Comparison of ENCODE assay signal across 15 cellular contexts in the genomic region with DNA sequence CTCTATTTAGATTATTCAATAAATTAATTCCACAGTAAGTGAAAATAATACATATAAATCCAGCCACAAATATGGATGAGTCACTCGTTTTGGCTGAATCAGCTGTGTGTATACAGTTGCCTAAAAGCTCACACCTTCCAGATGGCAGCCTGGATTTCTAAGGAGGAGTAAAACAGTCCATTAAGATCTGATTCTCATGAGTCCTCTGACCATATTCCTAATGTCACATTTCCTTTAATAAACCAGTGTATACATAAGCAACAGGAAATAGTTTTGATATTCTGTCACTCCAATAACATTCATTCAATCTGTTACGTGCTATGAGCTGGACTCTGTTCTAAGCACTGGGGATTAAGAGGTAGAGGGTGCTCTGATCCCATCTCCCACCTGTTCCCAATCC. TPM values are rescaled to one million over a fixed set of nuclear protein-coding genes. Genes with fewer than 3 reads are reported as not detected.
A peak's percentile ranks its signal among the peaks of the same experiment; 100 is the strongest.
DNase-seq lines count a peak whose midpoint lies in the region; ATAC-seq and TF ChIP-seq lines count a peak whose summit lies in the region.
"Had no signal": no experiment of that assay in that cellular context is flagged by ENCODE, and none has a peak within 500 bp of the region (broad histone marks: within the 10 kb centered on the region; RNA-seq: fewer than 3 reads in every experiment).

No MANE protein-coding gene starts in this region.

- peaks cover 0 to 7% of the 10 kb centered on the region in 2 donors for H3K36me3 ChIP-seq in body of pancreas (replicated peaks in 1 of 2; ENCODE audit: insufficient read depth in 1 of 2, low read depth in 2 of 2)
- no peaks in the 10 kb centered on the region for H3K36me3 ChIP-seq in uterus

- no peak overlapping the region for H3K4me3 ChIP-seq in retinal pigment epithelial cell (ENCODE audit: low read length)
- H3K4me3 ChIP-seq in body of pancreas = no peak overlapping the region
- no peak overlapping the region for H3K4me3 ChIP-seq in uterus
- H3K4me3 ChIP-seq: ascending aorta, PC-9 had no signal

- H3K27me3 ChIP-seq in body of pancreas = no peaks in the 10 kb centered on the region
- H3K27me3 ChIP-seq in uterus = no peaks in the 10 kb centered on the region
- H3K27me3 ChIP-seq: ascending aorta had no signal

- H3K27ac ChIP-seq in RWPE1 (no peak overlapping the region), body of pancreas (no peak overlapping the region), uterus (no peak overlapping the region)
- H3K27ac ChIP-seq: ascending aorta, PC-9 had no signal

- intact Hi-C loops in body of pancreas (cut with DNase I) (loop anchor here (5.0 kb wide), 1 partner anchor 83 kb away; a partner anchor contains a TSS), uterus (cut with DNase I; ENCODE audit: low total_unique reads) (loop anchor here (10.0 kb wide), 1 partner anchor 86 kb away; a partner anchor contains a TSS)

- peak; percentile 59 for ATAC-seq in esophagus mucosa
- ATAC-seq in HG03442 (IDR thresholded peaks at IDR 0.05; ENCODE audit: unreplicated experiment) = no peak
- ATAC-seq in body of pancreas = no peak
- ATAC-seq: stimulated activated naive CD8-positive, alpha-beta T cell treated with anti-CD3 and anti-CD28 coated beads, Interleukin-15, Interleukin-2, amounts not matched to agents 100 U/mL and 50 U/mL, for 24 hours had no signal

- DNase-seq in EL = peak; percentile 93
- DNase-seq in RWPE1 (ENCODE audit: low spot score) = peak; percentile 51
- peak; percentile 36 for DNase-seq in retinal pigment epithelial cell (ENCODE audit: low read depth)
- DNase-seq in stimulated activated CD4-positive, alpha-beta T cell treated with anti-CD3 and anti-CD28 coated beads, Interleukin-12 subunit alpha, Interleukin-12 subunit beta, amount 100 ng/mL, for 4 hours = no peak
- no peak for DNase-seq in body of pancreas
- no peak for DNase-seq in uterus
- DNase-seq: activated CD4-positive, alpha-beta T cell treated with anti-CD3 and anti-CD28 coated beads, Interleukin-2, amount 50 U/mL, for 1 hour; NCI-H1105 treated with DMSO at 0.1 percent for 48 hours; NCI-H446; stimulated activated naive CD8-positive, alpha-beta T cell treated with anti-CD3 and anti-CD28 coated beads, Interleukin-15, Interleukin-2, amounts not matched to agents 100 U/mL and 50 U/mL, for 24 hours had no signal

- WGBS in body of pancreas, 2 donors = 76 to 80% methylated on average over 2 of the region's 2 CpGs

- H3K9me3 ChIP-seq in body of pancreas (no peaks in the 10 kb centered on the region), uterus (no peaks in the 10 kb centered on the region)
- H3K9me3 ChIP-seq: ascending aorta had no signal

- CTCF ChIA-PET in RWPE1 (lab: Yijun Ruan, JAX) = interaction anchor here (0.5 kb wide), 1 partner anchor 270 kb away, joined by 3 read pairs; no protein-coding TSS in a partner anchor

- TF ChIP-seq CTCF in RWPE1 (conservative IDR thresholded peaks at IDR 0.05; ENCODE audit: low read depth) = no peak
- TF ChIP-seq CTCF in retinal pigment epithelial cell (conservative IDR thresholded peaks at IDR 0.05; ENCODE audit: low read depth, low read length) = no peak
- TF ChIP-seq CTCF in body of pancreas (IDR thresholded peaks at IDR 0.05) = no peak
- TF ChIP-seq CTCF in uterus (IDR thresholded peaks at IDR 0.05) = no peak

- POLR2A ChIA-PET in RWPE1 (lab: Yijun Ruan, JAX; ENCODE audit: low non-redundant PET) = no interaction called here

- TF ChIP-seq POLR2A in body of pancreas (IDR thresholded peaks at IDR 0.05) = no peak
- no peak for TF ChIP-seq POLR2A in uterus (IDR thresholded peaks at IDR 0.05)

- H3K4me1 ChIP-seq in body of pancreas = no peaks in the 10 kb centered on the region
- H3K4me1 ChIP-seq in uterus = no peaks in the 10 kb centered on the region
- H3K4me1 ChIP-seq: ascending aorta had no signal

RNA-seq across cellular contexts. Expression of a gene that starts 21.8 kb away (rescaled TPM):
- total RNA-seq in esophagus mucosa (5.3 TPM), body of pancreas (10 to 100 TPM in 1 of 2 donors, 1 to 10 TPM in 1; 6.0 to 10.9 TPM), uterus (10 to 100 TPM; 16.1 to 67.5 (median 31.5) TPM)

RNA-seq across cellular contexts. Expression of a gene that starts 57.0 kb away (rescaled TPM):
- total RNA-seq in esophagus mucosa (0.44 TPM), body of pancreas (not detected), uterus (not detected)
- total RNA-seq: ascending aorta; PC-9; T-helper 2 cell treated with Interferon-gamma antibody and Interleukin-4, amounts not matched to agents 100 ng/mL and 5 ng/mL, for 36 hours had no signal

Comparison
In these comparisons a context has a peak if more than half of its experiments do, and no peak if none do; other contexts are left out.
1. DNase-seq: peak in EL (single experiment), RWPE1 (single experiment) and retinal pigment epithelial cell (single experiment); none in stimulated activated CD4-positive, alpha-beta T cell treated with anti-CD3 and anti-CD28 coated beads, Interleukin-12 subunit alpha, Interleukin-12 subunit beta, amount 100 ng/mL, for 4 hours (single experiment), body of pancreas (0 of 4) and uterus (0 of 2).